10 cellular contexts compared by ENCODE assay signal in genomic region chr14:68608235-68608962, GRCh38.
DNase-seq lines count a peak whose midpoint lies in the region; ATAC-seq and TF ChIP-seq lines count a peak whose summit lies in the region.
"Had no signal": no experiment of that assay in that cellular context is flagged by ENCODE, and none has a peak within 500 bp of the region (broad histone marks: within the 10 kb centered on the region; RNA-seq: fewer than 3 reads in every experiment).

No MANE protein-coding gene starts in this region.

- H3K36me3 ChIP-seq in lung (ENCODE audit: control insufficient read depth in 2 of 2, insufficient read depth in 2 of 2, low read length in 2 of 2) = no peaks in the 10 kb centered on the region
- H3K36me3 ChIP-seq: thoracic aorta had no signal

- no peak for TF ChIP-seq CTCF in NB4 (IDR thresholded peaks at IDR 0.05; ENCODE audit: low read depth, low read length)
- TF ChIP-seq CTCF in lung (IDR thresholded peaks at IDR 0.05; ENCODE audit: control extremely low read depth, extremely low read depth) = no peak
- no peak for TF ChIP-seq CTCF in GM10266 (IDR thresholded peaks at IDR 0.05; ENCODE audit: control insufficient read depth, insufficient read depth, low read depth, missing control alignments)

- DNase-seq in NB4 (ENCODE audit: low read depth) = peak; percentile 67
- DNase-seq in brain pericyte (ENCODE audit: low read depth, low spot score) = peak; percentile 44
- DNase-seq in lung (ENCODE audit: low spot score) = no peak
- no peak for DNase-seq in stimulated activated naive B cell treated with anti-CD40 and anti-IgM and Interleukin-4, amounts not matched to agents 10 μg/mL and 1 μg/mL and 100 μg/mL, for 72 hours
- no peak for DNase-seq in stimulated activated CD4-positive, alpha-beta T cell treated with anti-CD3 and anti-CD28 coated beads, Interleukin-1b, Interleukin-23, amount 100 ng/mL, for 48 hours
- DNase-seq in stimulated activated CD4-positive, alpha-beta T cell treated with anti-CD3 and anti-CD28 coated beads, Interleukin-4, amount 100 ng/mL, for 4 hours = no peak
- DNase-seq in GM10266 (ENCODE audit: extremely low spot score) = no peak

- no peaks in the 10 kb centered on the region for H3K27me3 ChIP-seq in lung (ENCODE audit: control insufficient read depth, insufficient read depth)

- H3K4me3 Mint-ChIP-seq in stimulated activated naive B cell treated with anti-CD40 and anti-IgM and Interleukin-4, amounts not matched to agents 10 μg/mL and 1 μg/mL and 100 μg/mL, for 72 hours = no peak overlapping the region

- H3K36me3 Mint-ChIP-seq in stimulated activated naive B cell treated with anti-CD40 and anti-IgM and Interleukin-4, amounts not matched to agents 10 μg/mL and 1 μg/mL and 100 μg/mL, for 72 hours = peaks cover 14 to 20% of the 10 kb centered on the region in 2 donors

- no peaks in the 10 kb centered on the region for H3K27me3 Mint-ChIP-seq in stimulated activated naive B cell treated with anti-CD40 and anti-IgM and Interleukin-4, amounts not matched to agents 10 μg/mL and 1 μg/mL and 100 μg/mL, for 72 hours

- peaks cover 3 to 4% of the 10 kb centered on the region in 2 donors for H3K9me3 Mint-ChIP-seq in stimulated activated naive B cell treated with anti-CD40 and anti-IgM and Interleukin-4, amounts not matched to agents 10 μg/mL and 1 μg/mL and 100 μg/mL, for 72 hours

- H3K4me1 ChIP-seq in lung (ENCODE audit: control insufficient read depth in 2 of 2, insufficient read depth in 2 of 2, low read length in 2 of 2) = peaks cover 0 to 20% of the 10 kb centered on the region in 2 donors

- peaks cover 0 to 4% of the 10 kb centered on the region in 2 donors for H3K4me1 Mint-ChIP-seq in stimulated activated naive B cell treated with anti-CD40 and anti-IgM and Interleukin-4, amounts not matched to agents 10 μg/mL and 1 μg/mL and 100 μg/mL, for 72 hours

- ATAC-seq in lung (ENCODE audit: insufficient read depth, low FRiP score) (peak; percentile 54), HG03139 (IDR thresholded peaks at IDR 0.05; ENCODE audit: unreplicated experiment) (no peak)
- ATAC-seq in stimulated activated naive B cell treated with anti-CD40 and anti-IgM and Interleukin-4, amounts not matched to agents 10 μg/mL and 1 μg/mL and 100 μg/mL, for 72 hours (replicated peaks) = peak; percentile 70 to 77
- ATAC-seq: activated naive CD4-positive, alpha-beta T cell treated with anti-CD3 and anti-CD28 coated beads, Interleukin-2, amount 50 U/mL, for 72 hours had no signal

- peaks cover 0 to 2% of the 10 kb centered on the region in 2 donors for H3K9me3 ChIP-seq in lung (ENCODE audit: control insufficient read depth in 2 of 2, insufficient read depth in 1 of 2, low read length in 1 of 2)
- H3K9me3 ChIP-seq: thoracic aorta had no signal

- no peak overlapping the region for H3K4me3 ChIP-seq in NB4 (ENCODE audit: low read depth, low read length)
- H3K4me3 ChIP-seq in lung = no peak overlapping the region
- H3K4me3 ChIP-seq: thoracic aorta had no signal

- peak overlapping the region; percentile 92 for H3K27ac Mint-ChIP-seq in stimulated activated naive B cell treated with anti-CD40 and anti-IgM and Interleukin-4, amounts not matched to agents 10 μg/mL and 1 μg/mL and 100 μg/mL, for 72 hours

- 51 to 60% methylated on average over 12 of the region's 12 CpGs for WGBS in lung, 2 donors

- TF ChIP-seq POLR2A in NB4 (IDR thresholded peaks at IDR 0.05; ENCODE audit: extremely low read depth, insufficient read length) = no peak

- H3K27ac ChIP-seq in lung (ENCODE audit: low read depth in 1 of 2, low read length in 1 of 2) = peak overlapping the region in 1 of 2 donors; percentile 82

Comparison
In these comparisons a context has a peak if more than half of its experiments do, and no peak if none do; other contexts are left out.
1. DNase-seq: peak in NB4 (single experiment) and brain pericyte (single experiment); none in lung (single experiment), stimulated activated naive B cell treated with anti-CD40 and anti-IgM and Interleukin-4, amounts not matched to agents 10 μg/mL and 1 μg/mL and 100 μg/mL, for 72 hours (single experiment), stimulated activated CD4-positive, alpha-beta T cell treated with anti-CD3 and anti-CD28 coated beads, Interleukin-1b, Interleukin-23, amount 100 ng/mL, for 48 hours (single experiment), stimulated activated CD4-positive, alpha-beta T cell treated with anti-CD3 and anti-CD28 coated beads, Interleukin-4, amount 100 ng/mL, for 4 hours (0 of 2) and GM10266 (single experiment).